Comparison of ENCODE assay signal across 1 cellular context in genomic region chr17:40070895-40071719, GRCh38.
TF ChIP-seq lines count a peak whose summit lies in the region.

No MANE protein-coding gene starts in this region.

TF ChIP-seq in GM23338, 12 proteins besides CTCF, POLR2A, EP300 and RAD21 (continued from another document):
- no peak for TF ChIP-seq ZNF462 (CRISPR knock-in tag; IDR thresholded peaks at IDR 0.05)
- TF ChIP-seq POLR2AphosphoS5 (IDR thresholded peaks at IDR 0.05; ENCODE audit: low read depth): no peak
- no peak for TF ChIP-seq REST (IDR thresholded peaks at IDR 0.05; ENCODE audit: unreplicated experiment)
- no peak for TF ChIP-seq ETS1 (IDR thresholded peaks at IDR 0.05)
